In the genomic region with DNA sequence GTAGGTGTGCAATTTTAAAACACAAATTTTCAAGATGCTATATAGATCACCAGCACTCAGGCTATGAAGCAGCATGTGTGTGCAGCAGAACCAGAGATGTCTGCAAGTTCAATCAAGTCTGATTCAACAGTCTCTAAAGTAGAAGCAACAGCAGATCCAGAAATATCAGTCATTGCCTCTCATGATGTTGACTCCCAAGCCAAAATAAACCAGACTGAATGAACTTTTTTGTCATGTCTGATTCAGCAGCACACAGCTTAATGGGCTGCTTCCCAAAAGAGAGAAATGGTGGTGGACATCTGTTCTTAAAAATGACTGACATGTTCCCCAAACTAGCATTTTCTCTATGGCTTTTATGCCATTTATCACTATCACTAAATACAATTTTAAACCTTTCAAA, we compare ENCODE assay signal across 31 cellular contexts. TPM values are rescaled to one million over a fixed set of nuclear protein-coding genes. Genes with fewer than 3 reads are reported as not detected.
DNase-seq lines count a peak whose midpoint lies in the region; TF ChIP-seq lines count a peak whose summit lies in the region.
"Had no signal": no experiment of that assay in that cellular context is flagged by ENCODE, and none has a peak within 500 bp of the region (broad histone marks: within the 10 kb centered on the region; RNA-seq: fewer than 3 reads in every experiment).

No MANE protein-coding gene starts in this region.

- no peak overlapping the region for H3K4me3 ChIP-seq in mammary epithelial cell (replicated peaks in 1 of 3; ENCODE audit: insufficient read depth in 1 of 3, low read depth in 2 of 3, low read length in 3 of 3)
- H3K4me3 ChIP-seq in brain microvascular endothelial cell (ENCODE audit: low read depth, low read length): no peak overlapping the region
- H3K4me3 ChIP-seq in fibroblast of the aortic adventitia (ENCODE audit: low read depth, low read length): no peak overlapping the region
- H3K4me3 ChIP-seq in ovary: no peak overlapping the region
- H3K4me3 ChIP-seq in esophagus squamous epithelium: no peak overlapping the region
- H3K4me3 ChIP-seq: adrenal gland, dorsolateral prefrontal cortex, HAP-1, heart right ventricle, psoas muscle, testis, vagina had no signal

- BruUV-seq in MCF 10A (replicated peaks; lab: Mats Ljungman, UMichigan) (no TSS peak), mammary epithelial cell (replicated peaks; lab: Mats Ljungman, UMichigan) (no TSS peak)

- no peak for TF ChIP-seq POLR2A in ovary (IDR thresholded peaks at IDR 0.05)
- no peak for TF ChIP-seq POLR2A in esophagus squamous epithelium (IDR thresholded peaks at IDR 0.05)

- H3K4me3 Mint-ChIP-seq in MCF 10A (ENCODE audit: unreplicated experiment): no peak overlapping the region

- dilution Hi-C loops in mammary epithelial cell (cut with HindIII; ENCODE audit: low sequenced_read_pairs): no loop called here

- no peak overlapping the region for H3K27ac Mint-ChIP-seq in MCF 10A (ENCODE audit: low read depth, unreplicated experiment)
- H3K27ac Mint-ChIP-seq: CD8-positive, alpha-beta memory T cell had no signal

- no peak overlapping the region for H2AFZ ChIP-seq in mammary epithelial cell (ENCODE audit: low read depth, low read length)

- no peak overlapping the region for H3K9ac ChIP-seq in mammary epithelial cell (ENCODE audit: insufficient read depth, low read length)

- H3K9me3 ChIP-seq in mammary epithelial cell (replicated peaks; ENCODE audit: insufficient read depth, low read length): no peaks in the 10 kb centered on the region
- no peaks in the 10 kb centered on the region for H3K9me3 ChIP-seq in ovary
- no peaks in the 10 kb centered on the region for H3K9me3 ChIP-seq in esophagus squamous epithelium
- H3K9me3 ChIP-seq: adrenal gland, HAP-1, heart right ventricle, neutrophil, psoas muscle, testis, vagina had no signal

- peaks cover 8% of the 10 kb centered on the region for H3K4me1 Mint-ChIP-seq in MCF 10A (ENCODE audit: insufficient read depth, unreplicated experiment)

- CTCF ChIA-PET in MCF 10A (lab: Yijun Ruan, JAX): interaction anchor here (1.0 kb wide), 1 partner anchor 500 kb away, joined by 3 read pairs; no protein-coding TSS in a partner anchor
- CTCF ChIA-PET in mammary epithelial cell (lab: Charles Lee; ENCODE audit: low non-redundant PET): no interaction called here

- no peak overlapping the region for H3K4me2 ChIP-seq in mammary epithelial cell (ENCODE audit: insufficient read depth, low read depth, low read length)

- no peak for TF ChIP-seq EP300 in ovary (IDR thresholded peaks at IDR 0.05)

- H3K79me2 ChIP-seq in mammary epithelial cell (ENCODE audit: insufficient read depth, low read length): no peaks in the 10 kb centered on the region

- no peaks in the 10 kb centered on the region for H3K9me3 Mint-ChIP-seq in MCF 10A (ENCODE audit: unreplicated experiment)

- intact Hi-C loops in MCF 10A (cut with micrococcal nuclease) (no loop called here), mammary epithelial cell (cut with micrococcal nuclease) (no loop called here), ovary (cut with DNase I) (no loop called here), esophagus squamous epithelium (cut with DNase I) (no loop called here)

- no peaks in the 10 kb centered on the region for H3K27me3 Mint-ChIP-seq in MCF 10A (ENCODE audit: insufficient read depth, unreplicated experiment)
- H3K27me3 Mint-ChIP-seq: CD8-positive, alpha-beta memory T cell had no signal

- no peak for TF ChIP-seq CTCF in MCF 10A (IDR thresholded peaks at IDR 0.05; ENCODE audit: unreplicated experiment)
- no peak for TF ChIP-seq CTCF in mammary epithelial cell (conservative IDR thresholded peaks at IDR 0.05 in 1 of 2, IDR thresholded peaks at IDR 0.05 in 1 of 2; ENCODE audit: extremely low read depth in 1 of 2, insufficient read depth in 1 of 2, low read depth in 1 of 2, low read length in 2 of 2)
- no peak for TF ChIP-seq CTCF in brain microvascular endothelial cell (IDR thresholded peaks at IDR 0.05; ENCODE audit: low read depth, low read length, missing control alignments)
- TF ChIP-seq CTCF in fibroblast of the aortic adventitia (IDR thresholded peaks at IDR 0.05; ENCODE audit: insufficient read depth, low read length): no peak
- no peak for TF ChIP-seq CTCF in ovary (IDR thresholded peaks at IDR 0.05)
- TF ChIP-seq CTCF in esophagus squamous epithelium (IDR thresholded peaks at IDR 0.05): no peak

- peak; percentile 1 for DNase-seq in MCF 10A (ENCODE audit: unreplicated experiment)
- DNase-seq in mammary epithelial cell: no peak
- DNase-seq in brain microvascular endothelial cell: peak; percentile 45
- DNase-seq in fibroblast of the aortic adventitia (ENCODE audit: low read depth): peak; percentile 54
- DNase-seq in stromal cell of bone marrow (ENCODE audit: low read depth): peak; percentile 93
- no peak for DNase-seq in ovary
- DNase-seq in esophagus squamous epithelium (lab: John Stamatoyannopoulos, UW): no peak
- no peak for DNase-seq in DMS79 (lab: John Stamatoyannopoulos, UW)
- DNase-seq: activated CD4-positive, CD25-positive, alpha-beta regulatory T cell; activated naive CD4-positive, alpha-beta T cell treated with Interleukin-2 at 50 U/mL for 16 hours; adrenal gland; CD8-positive, alpha-beta memory T cell; DMS 273 treated with DMSO at 0.1 percent for 48 hours; dorsolateral prefrontal cortex; heart right ventricle; left colon; MM.1S; NCI-H1417; NCI-H2081; NCI-H345; NCI-H82; psoas muscle; stimulated activated naive CD4-positive, alpha-beta T cell treated with Interleukin-2 at 50 U/mL for 16 hours; T-helper 1 cell; testis had no signal

- no peaks in the 10 kb centered on the region for H3K36me3 ChIP-seq in mammary epithelial cell (ENCODE audit: insufficient read depth, low read length)
- H3K36me3 ChIP-seq in brain microvascular endothelial cell (replicated peaks): no peaks in the 10 kb centered on the region
- no peaks in the 10 kb centered on the region for H3K36me3 ChIP-seq in ovary
- no peaks in the 10 kb centered on the region for H3K36me3 ChIP-seq in esophagus squamous epithelium
- H3K36me3 ChIP-seq: adrenal gland, HAP-1, heart right ventricle, neutrophil, vagina had no signal

- H3K36me3 Mint-ChIP-seq in MCF 10A (ENCODE audit: insufficient read depth, unreplicated experiment): no peaks in the 10 kb centered on the region

- H3K27ac ChIP-seq in mammary epithelial cell (ENCODE audit: insufficient read depth, low read depth, low read length) (no peak overlapping the region), brain microvascular endothelial cell (no peak overlapping the region), ovary (no peak overlapping the region), esophagus squamous epithelium (no peak overlapping the region)
- H3K27ac ChIP-seq: 22Rv1, adrenal gland, dorsolateral prefrontal cortex, heart right ventricle, neutrophil, psoas muscle, RWPE1, testis, vagina had no signal

- H4K20me1 ChIP-seq in mammary epithelial cell (ENCODE audit: insufficient read depth, low read length): no peaks in the 10 kb centered on the region

- H3K4me1 ChIP-seq in mammary epithelial cell (ENCODE audit: insufficient read depth, low read length) (no peaks in the 10 kb centered on the region), ovary (ENCODE audit: insufficient read depth) (no peaks in the 10 kb centered on the region), esophagus squamous epithelium (peaks cover 3 to 18% (median 6%) of the 10 kb centered on the region in 3 donors)
- H3K4me1 ChIP-seq: HAP-1 had no signal

- POLR2A ChIA-PET in MCF 10A (lab: Yijun Ruan, JAX): interaction anchor here (0.8 to 3.0 kb wide), 2 partner anchors 8 to 229 kb away, joined by 4 to 15 read pairs; no protein-coding TSS in a partner anchor

- no peaks in the 10 kb centered on the region for H3K27me3 ChIP-seq in mammary epithelial cell (ENCODE audit: insufficient read depth, low read length)
- H3K27me3 ChIP-seq in brain microvascular endothelial cell (replicated peaks): no peaks in the 10 kb centered on the region
- H3K27me3 ChIP-seq in ovary: no peaks in the 10 kb centered on the region
- H3K27me3 ChIP-seq in esophagus squamous epithelium: no peaks in the 10 kb centered on the region
- H3K27me3 ChIP-seq: adrenal gland, heart right ventricle, neutrophil, testis, vagina had no signal

- in situ Hi-C loops in mammary epithelial cell (cut with MboI; ENCODE audit: low sequenced_read_pairs in 2 of 2) (no loop called here), brain microvascular endothelial cell (cut with HindIII; ENCODE audit: low pct_ligation_motif_present, low sequenced_read_pairs) (no loop called here)

RNA-seq across cellular contexts. Expression of a gene that starts 53.8 kb away (rescaled TPM):
- total RNA-seq in MCF 10A (2022) (not detected in 2 replicates), mammary epithelial cell (not detected), fibroblast of the aortic adventitia (ENCODE audit: low replicate concordance) (5.7 and 20.5 TPM in 2 replicates), ovary (1 to 10 TPM in 4 of 7 donors, under 1 TPM in 3; 0.12 to 2.9 (median 1.1) TPM), esophagus squamous epithelium (under 1 TPM in 3 of 4 donors, not detected in 1; 0.09 to 0.38 (median 0.09) TPM)
- polyA plus RNA-seq in mammary epithelial cell (not detected), ovary (1 to 10 TPM in 1 of 2 donors, under 1 TPM in 1; 0.35 to 2.6 TPM)
- not detected for polyA minus RNA-seq in mammary epithelial cell
- total RNA-seq: CD8-positive, alpha-beta memory T cell; SK-MEL-5 had no signal
- polyA plus RNA-seq: CD8-positive, alpha-beta memory T cell had no signal

Comparison
In these comparisons a context has a peak if more than half of its experiments do, and no peak if none do; other contexts are left out.
1. DNase-seq: peak in MCF 10A (single experiment), brain microvascular endothelial cell (single experiment), fibroblast of the aortic adventitia (single experiment) and stromal cell of bone marrow (single experiment); none in mammary epithelial cell (single experiment), ovary (0 of 5), esophagus squamous epithelium (single experiment) and DMS79 (single experiment).